Comparison of ENCODE assay signal across 8 cellular contexts in the genomic region with DNA sequence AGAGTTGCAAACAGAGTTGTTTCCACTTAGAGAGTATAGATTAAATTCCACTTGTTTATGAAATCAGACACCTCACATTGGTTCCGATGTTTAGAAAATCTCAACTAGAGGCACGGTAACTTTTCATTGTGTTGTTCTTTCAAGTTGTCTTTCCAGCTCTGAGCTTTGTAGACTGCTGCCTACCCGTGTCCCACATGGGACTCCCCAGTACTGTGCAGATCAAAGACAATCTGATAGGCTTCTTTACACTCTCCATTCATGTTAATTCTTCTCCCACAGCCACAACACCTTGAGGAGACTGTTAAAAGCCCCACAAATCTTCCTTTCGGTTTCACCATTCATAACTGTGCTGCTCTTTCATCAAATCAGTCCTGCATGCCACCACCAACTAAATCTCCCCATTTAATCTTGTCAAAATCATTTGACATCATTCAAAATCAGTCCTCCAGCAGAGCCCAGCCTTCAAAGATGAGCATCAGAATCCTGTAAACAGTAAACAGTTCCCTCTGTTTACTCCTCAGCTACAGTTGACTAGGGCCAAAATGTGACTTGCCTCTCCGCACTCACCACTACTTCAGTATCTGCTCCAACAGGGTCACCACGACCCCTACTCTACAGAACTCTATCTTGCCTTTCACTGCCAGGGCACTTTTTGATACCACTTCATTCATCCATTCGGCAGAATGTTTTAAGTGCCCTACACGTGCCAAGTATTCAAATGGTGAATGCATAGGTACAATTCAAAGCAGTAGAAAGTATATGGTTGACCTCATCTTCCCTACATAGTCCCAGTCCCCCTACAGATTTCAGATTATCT. TPM values are rescaled to one million over a fixed set of nuclear protein-coding genes. Genes with fewer than 3 reads are reported as not detected.
DNase-seq lines count a peak whose midpoint lies in the region; ATAC-seq and TF ChIP-seq lines count a peak whose summit lies in the region.

No MANE protein-coding gene starts in this region.

- peak overlapping the region; percentile 51 to 64 for H3K4me3 Mint-ChIP-seq in effector memory CD8-positive, alpha-beta T cell
- H3K4me3 Mint-ChIP-seq in stimulated activated effector memory CD8-positive, alpha-beta T cell treated with anti-CD3 and anti-CD28 coated beads, Interleukin-12 subunit alpha, Interleukin-12 subunit beta, amount 100 ng/mL, for 72 hours, result peak overlapping the region; percentile 26

- TF ChIP-seq CTCF in AG04450 (IDR thresholded peaks at IDR 0.05; ENCODE audit: low read depth, low read length), result no peak
- TF ChIP-seq CTCF in GM20000 (IDR thresholded peaks at IDR 0.05; ENCODE audit: extremely low read depth, missing control alignments), result no peak
- no peak for TF ChIP-seq CTCF in MM.1S (IDR thresholded peaks at IDR 0.05; ENCODE audit: low read length)

- no peaks in the 10 kb centered on the region for H3K9me3 Mint-ChIP-seq in effector memory CD8-positive, alpha-beta T cell
- no peaks in the 10 kb centered on the region for H3K9me3 Mint-ChIP-seq in stimulated activated effector memory CD8-positive, alpha-beta T cell treated with anti-CD3 and anti-CD28 coated beads, Interleukin-12 subunit alpha, Interleukin-12 subunit beta, amount 100 ng/mL, for 72 hours

- H3K79me2 ChIP-seq in MM.1S (ENCODE audit: low read length), result peaks cover 94% of the 10 kb centered on the region

- DNase-seq in AG04450 (ENCODE audit: low read depth, low spot score) (no peak), GM20000 (ENCODE audit: low spot score) (peak; percentile 66), MM.1S (peak; percentile 82), NCI-H1092 (lab: John Stamatoyannopoulos, UW) (no peak), HPDE6-E6E7 (ENCODE audit: extremely low spot score) (no peak), GM03348 (ENCODE audit: low spot score) (no peak)
- DNase-seq in effector memory CD8-positive, alpha-beta T cell, result peak; percentile 28 to 36 (median 33)
- peak in 1 of 2 donors; percentile 66 for DNase-seq in stimulated activated effector memory CD8-positive, alpha-beta T cell treated with anti-CD3 and anti-CD28 coated beads, Interleukin-12 subunit alpha, Interleukin-12 subunit beta, amount 100 ng/mL, for 72 hours (ENCODE audit: low spot score in 2 of 2)

- CTCF ChIA-PET in AG04450 (lab: Charles Lee), result interaction anchor here (0.6 kb wide), 3 partner anchors 27 to 78 kb away, joined by 3 to 6 read pairs (median 4); no protein-coding TSS in a partner anchor

- H3K4me3 ChIP-seq in AG04450 (ENCODE audit: low read depth, low read length) (peak overlapping the region; percentile 27), MM.1S (ENCODE audit: low read length) (peak overlapping the region; percentile 43)

- no peaks in the 10 kb centered on the region for H3K27me3 ChIP-seq in AG04450 (ENCODE audit: control insufficient read depth, insufficient read depth, low read length)
- H3K27me3 ChIP-seq in MM.1S (replicated peaks; ENCODE audit: insufficient read depth, low read length), result no peaks in the 10 kb centered on the region

- peak overlapping the region; percentile 38 to 88 for H3K27ac Mint-ChIP-seq in effector memory CD8-positive, alpha-beta T cell
- H3K27ac Mint-ChIP-seq in stimulated activated effector memory CD8-positive, alpha-beta T cell treated with anti-CD3 and anti-CD28 coated beads, Interleukin-12 subunit alpha, Interleukin-12 subunit beta, amount 100 ng/mL, for 72 hours, result peak overlapping the region; percentile 0

- 0 out of 2 replicates have a peak, but pooled peaks cover 2% of the 10 kb centered on the region for H3K36me3 ChIP-seq in MM.1S (replicated peaks; ENCODE audit: insufficient read depth, low read length)

- H3K4me2 ChIP-seq in MM.1S (ENCODE audit: low read depth, low read length), result peak overlapping the region; percentile 89

- H2AFZ ChIP-seq in MM.1S (ENCODE audit: low read length), result 0 out of 2 replicates have a peak overlapping the region, but pooled peaks have one; percentile 0

- peak; percentile 88 for ATAC-seq in effector memory CD8-positive, alpha-beta T cell (replicated peaks)
- ATAC-seq in stimulated activated effector memory CD8-positive, alpha-beta T cell treated with anti-CD3 and anti-CD28 coated beads, Interleukin-12 subunit alpha, Interleukin-12 subunit beta, amount 100 ng/mL, for 72 hours, result peak; percentile 85

- POLR2A ChIA-PET in AG04450 (lab: Yijun Ruan, JAX), result interaction anchor here (0.6 to 1.4 kb wide), 5 partner anchors 9 to 17 kb away, joined by 3 to 10 read pairs (median 4); no protein-coding TSS in a partner anchor

- peaks cover 19% of the 10 kb centered on the region for H3K36me3 Mint-ChIP-seq in effector memory CD8-positive, alpha-beta T cell (ENCODE audit: insufficient read depth)
- H3K36me3 Mint-ChIP-seq in stimulated activated effector memory CD8-positive, alpha-beta T cell treated with anti-CD3 and anti-CD28 coated beads, Interleukin-12 subunit alpha, Interleukin-12 subunit beta, amount 100 ng/mL, for 72 hours, result peaks cover 72% of the 10 kb centered on the region

- H3K9me3 ChIP-seq in AG04450 (ENCODE audit: control insufficient read depth, insufficient read depth, low read length), result no peaks in the 10 kb centered on the region
- H3K9me3 ChIP-seq in MM.1S (replicated peaks; ENCODE audit: insufficient read depth, low read length), result no peaks in the 10 kb centered on the region

- peaks cover 12% of the 10 kb centered on the region for H3F3A ChIP-seq in MM.1S (ENCODE audit: insufficient read depth, low read length)

- peaks cover 9% of the 10 kb centered on the region for H3K4me1 ChIP-seq in MM.1S (ENCODE audit: low read length)

- no peak overlapping the region for H3K27ac ChIP-seq in AG04450 (ENCODE audit: low read depth, low read length)
- peak overlapping the region; percentile 50; the same call in 1 of the 2 replicates for H3K27ac ChIP-seq in MM.1S (ENCODE audit: low read length)

- no peaks in the 10 kb centered on the region for H3K27me3 Mint-ChIP-seq in effector memory CD8-positive, alpha-beta T cell

- no peaks in the 10 kb centered on the region for H4K20me1 ChIP-seq in MM.1S (ENCODE audit: insufficient read depth, low read length)

- peak overlapping the region; percentile 5; the same call in 1 of the 2 replicates for H3K9ac ChIP-seq in MM.1S (ENCODE audit: low read length)

- H3K4me1 Mint-ChIP-seq in effector memory CD8-positive, alpha-beta T cell (ENCODE audit: low read depth in 2 of 2), result peaks cover 57 to 73% of the 10 kb centered on the region in 2 donors
- peaks cover 74% of the 10 kb centered on the region for H3K4me1 Mint-ChIP-seq in stimulated activated effector memory CD8-positive, alpha-beta T cell treated with anti-CD3 and anti-CD28 coated beads, Interleukin-12 subunit alpha, Interleukin-12 subunit beta, amount 100 ng/mL, for 72 hours

- H3K9me2 ChIP-seq in MM.1S (replicated peaks; ENCODE audit: insufficient read depth, low read length), result no peaks in the 10 kb centered on the region

RNA-seq across cellular contexts. Expression of gene ANXA2, which starts 8.3 kb away (rescaled TPM):
- 4,288 and 4,537 TPM in 2 replicates for polyA plus RNA-seq in AG04450 (2011; rRNA removed)
- polyA minus RNA-seq in AG04450 (2011; rRNA and poly(A)+ RNA removed), result 3,312 and 3,619 TPM in 2 replicates

Comparison
In these comparisons a context has a peak if more than half of its experiments do, and no peak if none do; other contexts are left out.
1. DNase-seq: peak in GM20000 (single experiment), MM.1S (single experiment) and effector memory CD8-positive, alpha-beta T cell (3 of 3); none in AG04450 (single experiment), NCI-H1092 (single experiment), HPDE6-E6E7 (single experiment) and GM03348 (single experiment).